In the genomic region with DNA sequence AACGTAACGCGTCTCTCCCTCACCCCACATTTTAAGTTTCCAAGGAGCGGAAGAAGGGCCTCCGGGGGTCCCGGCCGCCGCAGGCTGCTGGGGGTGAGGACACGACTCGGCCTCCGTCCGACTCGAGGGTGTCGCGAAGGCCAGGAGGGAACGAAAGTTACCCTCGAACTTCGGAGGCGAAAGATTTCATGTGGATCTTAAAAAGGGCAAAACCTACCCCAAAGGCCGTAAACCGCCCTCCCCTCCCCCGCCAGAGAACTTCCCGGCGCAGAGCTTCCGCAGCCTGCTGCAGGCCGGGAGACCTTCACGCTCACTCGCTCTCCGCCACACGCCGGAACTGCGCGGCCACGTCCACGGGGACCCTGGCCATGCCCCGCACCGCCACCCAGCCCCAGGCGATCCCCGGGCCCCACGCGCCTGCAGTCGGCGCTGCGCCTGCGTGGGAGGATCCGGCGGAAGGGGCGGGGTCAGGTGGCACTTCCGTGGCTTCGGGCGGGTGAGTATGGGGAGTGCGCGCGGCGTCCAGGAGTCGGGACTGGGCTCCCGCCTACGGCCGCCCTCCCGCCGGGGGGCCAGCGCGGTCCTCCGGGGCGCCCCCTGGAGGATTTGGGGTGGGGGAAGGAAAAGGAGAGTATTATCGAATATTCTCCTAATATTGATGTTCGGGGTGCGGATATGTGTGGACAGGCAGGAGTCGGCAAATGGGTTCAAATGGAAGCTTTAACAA, we compare ENCODE assay signal across 8 cellular contexts. TPM values are rescaled to one million over a fixed set of nuclear protein-coding genes. Genes with fewer than 3 reads are reported as not detected.
A peak's percentile ranks its signal among the peaks of the same experiment; 100 is the strongest.
DNase-seq lines count a peak whose midpoint lies in the region; ATAC-seq, FAIRE-seq and TF ChIP-seq lines count a peak whose summit lies in the region.

A gene (plus strand): TSS at position 474 of the 727 bp plus-strand sequence. CDS start 19,755 bp downstream, outside the sequence.

- CTCF ChIA-PET in AG04449 (lab: Yijun Ruan, JAX): interaction anchor here (0.6 to 7.1 kb wide), 24 partner anchors 9 to 652 kb away, joined by 3 to 113 read pairs (median 4); no protein-coding TSS in a partner anchor

- peak within 1 kb of the TSS; percentile 96 to 100 (median 99) for H3K27ac Mint-ChIP-seq in immature natural killer cell

- DNase-seq in AG04449 (ENCODE audit: low read depth, low spot score): peak; percentile 41
- peak; percentile 56 for DNase-seq in NCI-H2196 treated with DMSO at 0.1 percent for 48 hours (lab: John Stamatoyannopoulos, UW; ENCODE audit: unreplicated experiment)
- DNase-seq in bronchial epithelial cell (ENCODE audit: low read depth): peak; percentile 75
- DNase-seq in immature natural killer cell: peak; percentile 97 to 98 (median 97)
- DNase-seq in spleen: peak; percentile 98

- FAIRE-seq in bronchial epithelial cell (lab: Jason Lieb, UNC): no peak

- H3K4me1 Mint-ChIP-seq in immature natural killer cell: peaks cover 49 to 69% of the 10 kb centered on the region in 2 donors

- peaks cover 0 to 5% (median 0%) of the 10 kb centered on the region in 8 donors for H3K9me3 ChIP-seq in spleen

- peaks cover 0 to 4% (median 3%) of the 10 kb centered on the region in 3 donors for H3K36me3 Mint-ChIP-seq in immature natural killer cell

- H3K36me3 ChIP-seq in bronchial epithelial cell (ENCODE audit: control insufficient read depth, insufficient read depth, low read length) (no peaks in the 10 kb centered on the region), spleen (no peaks in the 10 kb centered on the region)

- H3K27me3 Mint-ChIP-seq in immature natural killer cell (ENCODE audit: low read depth in 3 of 3): peaks cover 11 to 16% (median 12%) of the 10 kb centered on the region in 3 donors

- peak within 1 kb of the TSS; percentile 98 to 99 (median 99) for H3K4me3 Mint-ChIP-seq in immature natural killer cell

- peaks cover 14 to 46% (median 28%) of the 10 kb centered on the region in 6 donors for H3K4me1 ChIP-seq in spleen

- H3K9me3 Mint-ChIP-seq in immature natural killer cell: no peaks in the 10 kb centered on the region

- TF ChIP-seq POLR2A in spleen (IDR thresholded peaks at IDR 0.05): peak; percentile 53 to 92 (median 71)

- peak within 1 kb of the TSS; percentile 90 to 98 (median 94) for H3K27ac ChIP-seq in spleen

- intact Hi-C loops in spleen (cut with DNase I; ENCODE audit: low total_unique reads): loop anchor here (10.0 kb wide), 1 partner anchor 464 kb away; no protein-coding TSS in a partner anchor

- TF ChIP-seq CTCF in AG04449 (IDR thresholded peaks at IDR 0.05; ENCODE audit: insufficient read depth, low read length, missing control alignments) (peak; percentile 54), WI38 (IDR thresholded peaks at IDR 0.05; ENCODE audit: low read depth, low read length) (peak; percentile 56), bronchial epithelial cell (IDR thresholded peaks at IDR 0.05; ENCODE audit: insufficient read depth, low read length, severe bottlenecking) (peak; percentile 57), spleen (IDR thresholded peaks at IDR 0.05 in 8 of 11, conservative IDR thresholded peaks at IDR 0.05 in 3 of 11) (peak in 10 of 11 experiments; percentile 41 to 74 (median 68))

- 0 to 1% (median 1%) methylated on average over 63 to 69 of the region's 69 CpGs for whole genome bisulfite sequencing in spleen, 5 donors

- H3K27me3 ChIP-seq in bronchial epithelial cell (ENCODE audit: control insufficient read depth, insufficient read depth, low read length) (no peaks in the 10 kb centered on the region), spleen (replicated peaks in 1 of 7) (no peaks in the 10 kb centered on the region)

- POLR2A ChIA-PET in AG04449 (lab: Yijun Ruan, JAX): interaction anchor here (1.4 kb wide), 1 partner anchor 115 kb away, joined by 4 read pairs; no protein-coding TSS in a partner anchor

- ATAC-seq in GM18861 (IDR thresholded peaks at IDR 0.05; ENCODE audit: unreplicated experiment) (peak; percentile 62), HG03097 (IDR thresholded peaks at IDR 0.05; ENCODE audit: low FRiP score, unreplicated experiment) (peak; percentile 83)

- H3K4me3 ChIP-seq in AG04449 (ENCODE audit: low read depth, low read length): peak within 1 kb of the TSS; percentile 83
- peak within 1 kb of the TSS; percentile 90 for H3K4me3 ChIP-seq in WI38 (ENCODE audit: low read depth, low read length)
- H3K4me3 ChIP-seq in bronchial epithelial cell (ENCODE audit: low read depth, low read length): peak within 1 kb of the TSS; percentile 80
- H3K4me3 ChIP-seq in spleen: peak within 1 kb of the TSS; percentile 48 to 79 (median 66)

RNA-seq across cellular contexts. Expression of the gene that starts here (rescaled TPM):
- total RNA-seq in bronchial epithelial cell (2.6 and 4.9 TPM in 2 replicates), spleen (1 to 10 TPM; 4.5 to 9.3 (median 8.4) TPM)
- polyA plus RNA-seq in immature natural killer cell (1 to 10 TPM; 3.6 to 9.8 (median 5.4) TPM), spleen (1 to 10 TPM; 5.2 to 7.0 (median 5.4) TPM)

Comparison
In these comparisons a context has a peak if more than half of its experiments do, and no peak if none do; other contexts are left out.
1. Peak in every context shown above with its lines: DNase-seq, ATAC-seq, H3K4me3 ChIP-seq and H3K27ac ChIP-seq.
2. DNase-seq: peak in every context shown above with its lines; median percentile 98 in spleen; 97 in immature natural killer cell; 75 in bronchial epithelial cell; 56 in NCI-H2196 treated with DMSO at 0.1 percent for 48 hours; 41 in AG04449.